ENCODE assay signal across 1 cellular context in genomic region chr6:158703840-158704822, GRCh38.
TF ChIP-seq lines count a peak whose summit lies in the region.

No MANE protein-coding gene starts in this region.

TF ChIP-seq in HepG2, 621 proteins besides CTCF, POLR2A, EP300 and RAD21 (continued from another document):
- TF ChIP-seq ZNF512B (CRISPR knock-in tag; IDR thresholded peaks at IDR 0.05; ENCODE audit: borderline replicate concordance) = peak; percentile 78; the same call in 1 of the 2 replicates
- peak; percentile 58; the same call in 1 of the 2 replicates for TF ChIP-seq BCL6 (CRISPR knock-in tag; IDR thresholded peaks at IDR 0.05)
- TF ChIP-seq ZNF253 (CRISPR knock-in tag; IDR thresholded peaks at IDR 0.05; ENCODE audit: borderline replicate concordance) = peak; percentile 91; the same call in 1 of the 2 replicates
- TF ChIP-seq ZSCAN25 (CRISPR knock-in tag; IDR thresholded peaks at IDR 0.05) = peak; percentile 71; the same call in 1 of the 2 replicates
- TF ChIP-seq AKAP8 (CRISPR knock-in tag; IDR thresholded peaks at IDR 0.05) = no peak
- 0 out of 2 replicates have a peak, but pooled peaks have one; percentile 40 for TF ChIP-seq ZNF557 (CRISPR knock-in tag; IDR thresholded peaks at IDR 0.05)
- TF ChIP-seq ZKSCAN8 (CRISPR knock-in tag; IDR thresholded peaks at IDR 0.05; ENCODE audit: borderline replicate concordance) = no peak
- peak; percentile 96 for TF ChIP-seq PATZ1 (CRISPR knock-in tag; IDR thresholded peaks at IDR 0.05)
- peak; percentile 79 for TF ChIP-seq YY1 (IDR thresholded peaks at IDR 0.05; ENCODE audit: insufficient read depth, insufficient replicate concordance, low read depth, low read length)
- peak; percentile 92 for TF ChIP-seq ZNF782 (CRISPR knock-in tag; IDR thresholded peaks at IDR 0.05; ENCODE audit: borderline replicate concordance)
- peak; percentile 84 for TF ChIP-seq NR2C2 (CRISPR knock-in tag; IDR thresholded peaks at IDR 0.05; ENCODE audit: borderline replicate concordance)
- peak; percentile 76; the same call in 1 of the 2 replicates for TF ChIP-seq MAZ (IDR thresholded peaks at IDR 0.05; ENCODE audit: borderline replicate concordance, low read depth, low read length)
- peak; percentile 97 for TF ChIP-seq MAZ (CRISPR knock-in tag; IDR thresholded peaks at IDR 0.05; ENCODE audit: low read depth)
- peak; percentile 85 for TF ChIP-seq SAP130 (CRISPR knock-in tag; IDR thresholded peaks at IDR 0.05; ENCODE audit: low read depth)
- TF ChIP-seq ZSCAN9 (CRISPR knock-in tag; IDR thresholded peaks at IDR 0.05; ENCODE audit: borderline replicate concordance) = 0 out of 2 replicates have a peak, but pooled peaks have one; percentile 54
- TF ChIP-seq, protein P1, sequence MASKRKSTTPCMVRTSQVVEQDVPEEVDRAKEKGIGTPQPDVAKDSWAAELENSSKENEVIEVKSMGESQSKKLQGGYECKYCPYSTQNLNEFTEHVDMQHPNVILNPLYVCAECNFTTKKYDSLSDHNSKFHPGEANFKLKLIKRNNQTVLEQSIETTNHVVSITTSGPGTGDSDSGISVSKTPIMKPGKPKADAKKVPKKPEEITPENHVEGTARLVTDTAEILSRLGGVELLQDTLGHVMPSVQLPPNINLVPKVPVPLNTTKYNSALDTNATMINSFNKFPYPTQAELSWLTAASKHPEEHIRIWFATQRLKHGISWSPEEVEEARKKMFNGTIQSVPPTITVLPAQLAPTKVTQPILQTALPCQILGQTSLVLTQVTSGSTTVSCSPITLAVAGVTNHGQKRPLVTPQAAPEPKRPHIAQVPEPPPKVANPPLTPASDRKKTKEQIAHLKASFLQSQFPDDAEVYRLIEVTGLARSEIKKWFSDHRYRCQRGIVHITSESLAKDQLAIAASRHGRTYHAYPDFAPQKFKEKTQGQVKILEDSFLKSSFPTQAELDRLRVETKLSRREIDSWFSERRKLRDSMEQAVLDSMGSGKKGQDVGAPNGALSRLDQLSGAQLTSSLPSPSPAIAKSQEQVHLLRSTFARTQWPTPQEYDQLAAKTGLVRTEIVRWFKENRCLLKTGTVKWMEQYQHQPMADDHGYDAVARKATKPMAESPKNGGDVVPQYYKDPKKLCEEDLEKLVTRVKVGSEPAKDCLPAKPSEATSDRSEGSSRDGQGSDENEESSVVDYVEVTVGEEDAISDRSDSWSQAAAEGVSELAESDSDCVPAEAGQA (IDR thresholded peaks at IDR 0.05; ENCODE audit: low read depth) = no peak; the same call in 1 of the 2 replicates
- TF ChIP-seq, protein P1 (CRISPR knock-in tag; IDR thresholded peaks at IDR 0.05; ENCODE audit: borderline replicate concordance) = peak; percentile 72; the same call in 1 of the 2 replicates
- TF ChIP-seq NRL (CRISPR knock-in tag; IDR thresholded peaks at IDR 0.05; ENCODE audit: borderline replicate concordance) = peak; percentile 77
- no peak for TF ChIP-seq CEBPB (IDR thresholded peaks at IDR 0.05; ENCODE audit: borderline replicate concordance, low read depth, low read length)
- TF ChIP-seq ZNF558 (CRISPR knock-in tag; IDR thresholded peaks at IDR 0.05; ENCODE audit: borderline replicate concordance) = peak; percentile 93
- peak; percentile 81; the same call in 1 of the 2 replicates for TF ChIP-seq TFAP4 (IDR thresholded peaks at IDR 0.05; ENCODE audit: borderline replicate concordance, low read depth)
- TF ChIP-seq ZFP41 (CRISPR knock-in tag; IDR thresholded peaks at IDR 0.05; ENCODE audit: borderline replicate concordance) = no peak
- no peak for TF ChIP-seq SP2 (CRISPR knock-in tag; IDR thresholded peaks at IDR 0.05)
- no peak for TF ChIP-seq CAMTA2 (CRISPR knock-in tag; IDR thresholded peaks at IDR 0.05; ENCODE audit: borderline replicate concordance)
- TF ChIP-seq NFRKB (IDR thresholded peaks at IDR 0.05) = no peak
- no peak for TF ChIP-seq SRSF9 (IDR thresholded peaks at IDR 0.05; ENCODE audit: borderline replicate concordance, insufficient read depth, low read depth, low read length, poor library complexity, severe bottlenecking)
- no peak for TF ChIP-seq POLR2AphosphoS5 (IDR thresholded peaks at IDR 0.05; ENCODE audit: low read depth, low read length)
- no peak for TF ChIP-seq ZNF644 (CRISPR knock-in tag; IDR thresholded peaks at IDR 0.05; ENCODE audit: low read depth)
- TF ChIP-seq HOXD1 (CRISPR knock-in tag; IDR thresholded peaks at IDR 0.05) = peak; percentile 58; the same call in 1 of the 2 replicates
- 0 out of 2 replicates have a peak, but pooled peaks have one; percentile 44 for TF ChIP-seq SSRP1 (CRISPR knock-in tag; IDR thresholded peaks at IDR 0.05)
- TF ChIP-seq SATB2 (CRISPR knock-in tag; IDR thresholded peaks at IDR 0.05) = no peak
- peak; percentile 74; the same call in 1 of the 2 replicates for TF ChIP-seq ZNF768 (CRISPR knock-in tag; IDR thresholded peaks at IDR 0.05)
- TF ChIP-seq MIER3 (CRISPR knock-in tag; IDR thresholded peaks at IDR 0.05; ENCODE audit: borderline replicate concordance) = peak; percentile 66; the same call in 1 of the 2 replicates
- TF ChIP-seq, protein P2, sequence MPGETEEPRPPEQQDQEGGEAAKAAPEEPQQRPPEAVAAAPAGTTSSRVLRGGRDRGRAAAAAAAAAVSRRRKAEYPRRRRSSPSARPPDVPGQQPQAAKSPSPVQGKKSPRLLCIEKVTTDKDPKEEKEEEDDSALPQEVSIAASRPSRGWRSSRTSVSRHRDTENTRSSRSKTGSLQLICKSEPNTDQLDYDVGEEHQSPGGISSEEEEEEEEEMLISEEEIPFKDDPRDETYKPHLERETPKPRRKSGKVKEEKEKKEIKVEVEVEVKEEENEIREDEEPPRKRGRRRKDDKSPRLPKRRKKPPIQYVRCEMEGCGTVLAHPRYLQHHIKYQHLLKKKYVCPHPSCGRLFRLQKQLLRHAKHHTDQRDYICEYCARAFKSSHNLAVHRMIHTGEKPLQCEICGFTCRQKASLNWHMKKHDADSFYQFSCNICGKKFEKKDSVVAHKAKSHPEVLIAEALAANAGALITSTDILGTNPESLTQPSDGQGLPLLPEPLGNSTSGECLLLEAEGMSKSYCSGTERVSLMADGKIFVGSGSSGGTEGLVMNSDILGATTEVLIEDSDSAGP (CRISPR knock-in tag; IDR thresholded peaks at IDR 0.05; ENCODE audit: borderline replicate concordance) = peak; percentile 93
- peak; percentile 76 for TF ChIP-seq NR2F6 (IDR thresholded peaks at IDR 0.05)
- TF ChIP-seq NR2F6 (CRISPR knock-in tag; IDR thresholded peaks at IDR 0.05) = peak; percentile 93
- peak; percentile 59; the same call in 1 of the 2 replicates for TF ChIP-seq ZNF512 (CRISPR knock-in tag; IDR thresholded peaks at IDR 0.05)
- peak; percentile 56 for TF ChIP-seq CEBPG (CRISPR knock-in tag; IDR thresholded peaks at IDR 0.05)
- TF ChIP-seq CBFB (CRISPR knock-in tag; IDR thresholded peaks at IDR 0.05) = peak; percentile 85
- TF ChIP-seq LCORL (IDR thresholded peaks at IDR 0.05) = no peak
- peak; percentile 96 for TF ChIP-seq LCORL (CRISPR knock-in tag; IDR thresholded peaks at IDR 0.05)
- TF ChIP-seq SOX6 (IDR thresholded peaks at IDR 0.05) = no peak
- peak; percentile 76 for TF ChIP-seq SOX6 (CRISPR knock-in tag; IDR thresholded peaks at IDR 0.05)
- TF ChIP-seq MED8 (CRISPR knock-in tag; IDR thresholded peaks at IDR 0.05; ENCODE audit: insufficient replicate concordance) = no peak
- peak; percentile 46 for TF ChIP-seq CREB1 (IDR thresholded peaks at IDR 0.05)
- peak; percentile 46; the same call in 1 of the 2 replicates for TF ChIP-seq CREB1 (CRISPR knock-in tag; IDR thresholded peaks at IDR 0.05)
